1 cellular context compared by ENCODE assay signal in genomic region chr12:42447371-42447786, GRCh38.
TF ChIP-seq lines count a peak whose summit lies in the region.

No MANE protein-coding gene starts in this region.

TF ChIP-seq in K562, 482 proteins besides CTCF, POLR2A, EP300 and RAD21:
- 0 out of 2 replicates have a peak, but pooled peaks have one; percentile 13 for TF ChIP-seq HMBOX1 (IDR thresholded peaks at IDR 0.05)
- TF ChIP-seq JUNB (CRISPR knock-in tag; conservative IDR thresholded peaks at IDR 0.05): no peak
